Comparison of ENCODE assay signal across 16 cellular contexts in the genomic region with DNA sequence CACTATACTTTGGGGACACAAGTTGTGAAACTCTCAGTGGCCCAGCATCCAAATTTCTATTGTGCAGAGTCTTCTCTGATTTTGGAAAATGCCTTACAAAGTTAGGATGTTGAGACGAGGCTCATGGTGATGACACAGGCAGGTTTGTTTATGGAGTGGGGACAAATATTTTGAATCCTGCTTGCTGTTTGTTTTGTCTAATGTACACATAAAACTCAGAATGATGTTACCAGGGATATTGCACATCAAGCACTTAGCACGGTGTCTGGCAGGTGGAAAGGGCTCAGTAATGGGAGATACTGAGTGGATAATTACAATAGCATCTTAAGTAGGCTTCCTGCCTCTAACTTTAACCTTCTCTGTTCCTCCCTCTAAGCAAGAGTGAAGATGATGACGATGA.
"Had no signal": no experiment of that assay in that cellular context is flagged by ENCODE, and none has a peak within 500 bp of the region (broad histone marks: within the 10 kb centered on the region; RNA-seq: fewer than 3 reads in every experiment).

No MANE protein-coding gene starts in this region.

- H3K4me1 ChIP-seq: colonic mucosa, gastroesophageal sphincter, prostate gland, tibial artery had no signal

- H3K4me3 ChIP-seq: colonic mucosa, gastroesophageal sphincter, heart right ventricle, lung, prostate gland, tibial artery had no signal

- H3K27me3 ChIP-seq: colonic mucosa, tibial artery had no signal

- H3K27ac ChIP-seq: colonic mucosa, gastroesophageal sphincter, heart right ventricle, prostate gland, tibial artery had no signal

- H3K9me3 ChIP-seq: colonic mucosa, prostate gland, tibial artery had no signal

- DNase-seq: activated CD4-positive, alpha-beta memory T cell treated with anti-CD3 and anti-CD28 coated beads, Interleukin-2, amount 10 ng/mL, durations not matched to agents 7 days and 5 days; activated CD4-positive, alpha-beta T cell treated with anti-CD3 and anti-CD28 coated beads for 4 hours; activated effector memory CD4-positive, alpha-beta T cell treated with anti-CD3 and anti-CD28 coated beads, Interleukin-2, amount 50 U/mL, for 16 hours; activated T-cell treated with anti-CD3 and anti-CD28 coated beads, Interleukin-2, amount 50 U/mL, for 4 hours; central memory CD4-positive, alpha-beta T cell; colonic mucosa; heart right ventricle; right cardiac atrium; small intestine; stimulated activated CD4-positive, alpha-beta T cell treated with anti-CD3 and anti-CD28 coated beads, Interleukin-4, amount 100 ng/mL, for 24 hours; stimulated activated naive CD4-positive, alpha-beta T cell; tibial artery had no signal

- H3K36me3 ChIP-seq: colonic mucosa, gastroesophageal sphincter, heart right ventricle, prostate gland, tibial artery had no signal

- ATAC-seq: activated naive CD4-positive, alpha-beta T cell treated with anti-CD3 and anti-CD28 coated beads, Interleukin-2, amount 50 U/mL, for 72 hours; activated T-cell treated with anti-CD3 and anti-CD28 coated beads, Interleukin-2, amount 50 U/mL, for 4 hours; gastroesophageal sphincter; heart right ventricle; right cardiac atrium had no signal
